In genomic region chr10:97072851-97073665, GRCh38 we compare ENCODE assay signal across 8 cellular contexts.
DNase-seq lines count a peak whose midpoint lies in the region; ATAC-seq and TF ChIP-seq lines count a peak whose summit lies in the region.

No MANE protein-coding gene starts in this region.

- POLR2A ChIA-PET in RWPE1 (lab: Yijun Ruan, JAX; ENCODE audit: low non-redundant PET) = no interaction called here

- H3K36me3 Mint-ChIP-seq in activated T-helper 2 cell treated with anti-CD3 and anti-CD28 coated beads, Interferon-gamma antibody, Interleukin-2, Interleukin-4, amounts not matched to agents 10 μg/mL and 5 μg/mL and 100 μg/mL, durations not matched to agents 14 hours and 24 hours and 36 hours (ENCODE audit: low read depth) = no peaks in the 10 kb centered on the region

- no peak overlapping the region for H3K4me3 Mint-ChIP-seq in activated T-helper 2 cell treated with anti-CD3 and anti-CD28 coated beads, Interferon-gamma antibody, Interleukin-2, Interleukin-4, amounts not matched to agents 10 μg/mL and 5 μg/mL and 100 μg/mL, durations not matched to agents 14 hours and 24 hours and 36 hours (ENCODE audit: low read depth)

- no peak overlapping the region for H3K27ac Mint-ChIP-seq in activated T-helper 2 cell treated with anti-CD3 and anti-CD28 coated beads, Interferon-gamma antibody, Interleukin-2, Interleukin-4, amounts not matched to agents 10 μg/mL and 5 μg/mL and 100 μg/mL, durations not matched to agents 14 hours and 24 hours and 36 hours

- H3K9me3 Mint-ChIP-seq in activated T-helper 2 cell treated with anti-CD3 and anti-CD28 coated beads, Interferon-gamma antibody, Interleukin-2, Interleukin-4, amounts not matched to agents 10 μg/mL and 5 μg/mL and 100 μg/mL, durations not matched to agents 14 hours and 24 hours and 36 hours = no peaks in the 10 kb centered on the region

- H3K4me1 ChIP-seq in foreskin keratinocyte (no peaks in the 10 kb centered on the region), thoracic aorta (ENCODE audit: control insufficient read depth in 1 of 2, low read depth in 2 of 2) (no peaks in the 10 kb centered on the region)

- peak; percentile 86 for TF ChIP-seq CTCF in RWPE1 (conservative IDR thresholded peaks at IDR 0.05; ENCODE audit: low read depth)
- peak; percentile 91 for TF ChIP-seq CTCF in foreskin keratinocyte (conservative IDR thresholded peaks at IDR 0.05)
- TF ChIP-seq CTCF in omental fat pad (IDR thresholded peaks at IDR 0.05) = peak in 1 of 3 donors; percentile 53
- peak; percentile 88 for TF ChIP-seq CTCF in thoracic aorta (IDR thresholded peaks at IDR 0.05)

- DNase-seq in ELF-1 (ENCODE audit: low read depth, low spot score) (peak; percentile 95), KG1 (lab: John Stamatoyannopoulos, UW) (peak; percentile 51), RWPE1 (ENCODE audit: low spot score) (peak; percentile 79), foreskin keratinocyte (peak; percentile 15 to 49), omental fat pad (ENCODE audit: low spot score) (peak; percentile 89), thoracic aorta (ENCODE audit: low spot score) (peak; percentile 38)
- peak; percentile 65 for DNase-seq in activated T-helper 2 cell treated with anti-CD3 and anti-CD28 coated beads, Interferon-gamma antibody, Interleukin-2, Interleukin-4, amounts not matched to agents 10 μg/mL and 5 μg/mL and 100 μg/mL, durations not matched to agents 14 hours and 24 hours and 36 hours (ENCODE audit: low spot score)

- no peak overlapping the region for H3K4me3 ChIP-seq in thoracic aorta

- CTCF ChIA-PET in RWPE1 (lab: Yijun Ruan, JAX) = interaction anchor here (0.6 to 4.9 kb wide), 57 partner anchors 9 to 1964 kb away, joined by 3 to 126 read pairs (median 5); no protein-coding TSS in a partner anchor

- peaks cover 11% of the 10 kb centered on the region for H3K27me3 Mint-ChIP-seq in activated T-helper 2 cell treated with anti-CD3 and anti-CD28 coated beads, Interferon-gamma antibody, Interleukin-2, Interleukin-4, amounts not matched to agents 10 μg/mL and 5 μg/mL and 100 μg/mL, durations not matched to agents 14 hours and 24 hours and 36 hours (ENCODE audit: low read depth)

- H3K36me3 ChIP-seq in thoracic aorta = no peaks in the 10 kb centered on the region

- H3K4me1 Mint-ChIP-seq in activated T-helper 2 cell treated with anti-CD3 and anti-CD28 coated beads, Interferon-gamma antibody, Interleukin-2, Interleukin-4, amounts not matched to agents 10 μg/mL and 5 μg/mL and 100 μg/mL, durations not matched to agents 14 hours and 24 hours and 36 hours (ENCODE audit: low read depth) = peaks cover 6% of the 10 kb centered on the region

- H3K27me3 ChIP-seq in foreskin keratinocyte = peaks cover 29% of the 10 kb centered on the region
- H3K27me3 ChIP-seq in thoracic aorta (replicated peaks; ENCODE audit: insufficient read depth) = no peaks in the 10 kb centered on the region

- peak; percentile 62 for ATAC-seq in foreskin keratinocyte
- ATAC-seq in omental fat pad (ENCODE audit: low FRiP score) = peak; percentile 71
- ATAC-seq in thoracic aorta (ENCODE audit: insufficient number of reproducible peaks, low FRiP score, low read depth) = no peak
- no peak for ATAC-seq in GM19395 (IDR thresholded peaks at IDR 0.05; ENCODE audit: unreplicated experiment)

- H3K27ac ChIP-seq in RWPE1 = no peak overlapping the region
- H3K27ac ChIP-seq in foreskin keratinocyte = no peak overlapping the region
- H3K27ac ChIP-seq in thoracic aorta = no peak overlapping the region

- intact Hi-C loops in activated T-helper 2 cell treated with anti-CD3 and anti-CD28 coated beads, Interferon-gamma antibody, Interleukin-2, Interleukin-4, amounts not matched to agents 10 μg/mL and 5 μg/mL and 100 μg/mL, durations not matched to agents 14 hours and 24 hours and 36 hours (cut with micrococcal nuclease) = loop anchor here (1.0 to 2.0 kb wide), 2 partner anchors 138 to 161 kb away; no protein-coding TSS in a partner anchor

- peaks cover 4% of the 10 kb centered on the region for H3K9me3 ChIP-seq in thoracic aorta

Comparison
In these comparisons a context has a peak if more than half of its experiments do, and no peak if none do; other contexts are left out.
1. DNase-seq: peak in every context shown above with its lines; median percentile 95 in ELF-1; 89 in omental fat pad; 79 in RWPE1; 65 in activated T-helper 2 cell treated with anti-CD3 and anti-CD28 coated beads, Interferon-gamma antibody, Interleukin-2, Interleukin-4, amounts not matched to agents 10 μg/mL and 5 μg/mL and 100 μg/mL, durations not matched to agents 14 hours and 24 hours and 36 hours; 51 in KG1; 38 in thoracic aorta; 32 in foreskin keratinocyte.
2. ATAC-seq: peak in foreskin keratinocyte (single experiment) and omental fat pad (single experiment); none in thoracic aorta (single experiment) and GM19395 (single experiment).